ENCODE assay signal across 15 cellular contexts in genomic region chr5:33781286-33781685, GRCh38.
DNase-seq lines count a peak whose midpoint lies in the region.
"Had no signal": no experiment of that assay in that cellular context is flagged by ENCODE, and none has a peak within 500 bp of the region (broad histone marks: within the 10 kb centered on the region; RNA-seq: fewer than 3 reads in every experiment).

No MANE protein-coding gene starts in this region.

- no peak overlapping the region for H3K14ac ChIP-seq in neuronal stem cell (ENCODE audit: low read length)

- H2AFZ ChIP-seq in neuronal stem cell (ENCODE audit: low read length), result no peak overlapping the region

- DNase-seq in EH (ENCODE audit: low read depth), result peak; percentile 82
- DNase-seq in HT1080 (ENCODE audit: low read depth), result peak; percentile 86
- peak; percentile 50 for DNase-seq in fibroblast of gingiva (ENCODE audit: low read depth)
- DNase-seq in neuronal stem cell (ENCODE audit: low spot score), result peak; percentile 11
- no peak for DNase-seq in DMS53 (lab: John Stamatoyannopoulos, UW)
- no peak for DNase-seq in NCI-H510A (lab: John Stamatoyannopoulos, UW)
- no peak for DNase-seq in activated CD4-positive, CD25-positive, alpha-beta regulatory T cell treated with anti-CD3 and anti-CD28 coated beads, Interleukin-2, amount 50 U/mL, for 72 hours
- no peak for DNase-seq in dermis blood vessel endothelial cell
- DNase-seq: activated CD4-positive, alpha-beta memory T cell treated with anti-CD3 and anti-CD28 coated beads, Interleukin-2, amount 10 ng/mL, durations not matched to agents 7 days and 5 days; kidney; NCI-H526 treated with DMSO at 0.1 percent for 48 hours; occipital lobe; stimulated activated CD4-positive, alpha-beta T cell treated with anti-CD3 and anti-CD28 coated beads, Interleukin-2, amount 100 ng/mL, for 48 hours; stomach had no signal

- no peak overlapping the region for H3K4me2 ChIP-seq in neuronal stem cell (ENCODE audit: insufficient read depth, low read length, poor library complexity, severe bottlenecking)

- H3K9me3 ChIP-seq in neuronal stem cell (replicated peaks in 1 of 2; ENCODE audit: control insufficient read depth in 2 of 2, insufficient read depth in 1 of 2, low read depth in 1 of 2, low read length in 2 of 2), result peaks cover 0 to 52% of the 10 kb centered on the region in 2 donors

- no peak overlapping the region for H3K4me3 ChIP-seq in neuronal stem cell (ENCODE audit: low read length in 2 of 2)
- H3K4me3 ChIP-seq: stomach had no signal

- H3K9ac ChIP-seq in neuronal stem cell (ENCODE audit: low read depth, low read length, poor library complexity), result no peak overlapping the region

- H3K4me1 ChIP-seq in neuronal stem cell (ENCODE audit: control insufficient read depth in 2 of 2, insufficient read depth in 1 of 2, low read depth in 1 of 2, low read length in 2 of 2), result peaks cover 2 to 13% of the 10 kb centered on the region in 2 donors
- H3K4me1 ChIP-seq: stomach had no signal

- H3K79me1 ChIP-seq in neuronal stem cell (ENCODE audit: low read depth, low read length), result no peaks in the 10 kb centered on the region

- H3K27me3 ChIP-seq in neuronal stem cell (ENCODE audit: control insufficient read depth in 3 of 3, insufficient read depth in 3 of 3, low read depth in 1 of 3, low read length in 3 of 3), result no peaks in the 10 kb centered on the region
- H3K27me3 ChIP-seq: stomach had no signal

- no peak overlapping the region for H2BK12ac ChIP-seq in neuronal stem cell (ENCODE audit: low read length)

- no peak overlapping the region for H3K18ac ChIP-seq in neuronal stem cell (ENCODE audit: low read length)

- H2BK5ac ChIP-seq in neuronal stem cell (ENCODE audit: low read length), result no peak overlapping the region

- no peak overlapping the region for H2BK15ac ChIP-seq in neuronal stem cell (ENCODE audit: low read length)

- H2AK5ac ChIP-seq in neuronal stem cell (ENCODE audit: low read depth, low read length), result no peak overlapping the region

- no peak overlapping the region for H3K4ac ChIP-seq in neuronal stem cell (ENCODE audit: low read length)

- H2BK120ac ChIP-seq in neuronal stem cell (ENCODE audit: low read depth, low read length), result no peak overlapping the region

- H4K8ac ChIP-seq in neuronal stem cell (ENCODE audit: low read depth, low read length), result no peak overlapping the region

- H3K27ac ChIP-seq in neuronal stem cell (replicated peaks; ENCODE audit: low read length), result no peak overlapping the region
- H3K27ac ChIP-seq: C4-2B, stomach had no signal

- H3K36me3 ChIP-seq in neuronal stem cell (replicated peaks in 1 of 2; ENCODE audit: control insufficient read depth in 2 of 2, insufficient read depth in 2 of 2, low read length in 2 of 2), result no peaks in the 10 kb centered on the region
- H3K36me3 ChIP-seq: stomach had no signal

- H3K23ac ChIP-seq in neuronal stem cell (ENCODE audit: low read depth, low read length, poor library complexity), result no peak overlapping the region

- no peak overlapping the region for H4K91ac ChIP-seq in neuronal stem cell (ENCODE audit: low read depth, low read length, poor library complexity)

Comparison
In these comparisons a context has a peak if more than half of its experiments do, and no peak if none do; other contexts are left out.
1. DNase-seq: peak in EH (single experiment), HT1080 (single experiment), fibroblast of gingiva (single experiment) and neuronal stem cell (single experiment); none in DMS53 (single experiment), NCI-H510A (single experiment), activated CD4-positive, CD25-positive, alpha-beta regulatory T cell treated with anti-CD3 and anti-CD28 coated beads, Interleukin-2, amount 50 U/mL, for 72 hours (single experiment) and dermis blood vessel endothelial cell (single experiment).